In genomic region chr2:232384466-232384865, GRCh38 we compare ENCODE assay signal across 19 cellular contexts. TPM values are rescaled to one million over a fixed set of nuclear protein-coding genes. Genes with fewer than 3 reads are reported as not detected.
DNase-seq lines count a peak whose midpoint lies in the region; ATAC-seq and TF ChIP-seq lines count a peak whose summit lies in the region.
"Had no signal": no experiment of that assay in that cellular context is flagged by ENCODE, and none has a peak within 500 bp of the region (broad histone marks: within the 10 kb centered on the region; RNA-seq: fewer than 3 reads in every experiment).

No MANE protein-coding gene starts in this region.

- H3K23ac ChIP-seq in trophoblast cell (ENCODE audit: low read length) = no peak overlapping the region

- no peak overlapping the region for H2BK120ac ChIP-seq in trophoblast cell (ENCODE audit: insufficient read depth, low read length, poor library complexity)

- H4K20me1 ChIP-seq in BLaER1 (no peaks in the 10 kb centered on the region), PC-9 (ENCODE audit: insufficient read depth) (no peaks in the 10 kb centered on the region)

- H3K27me3 Mint-ChIP-seq in memory B cell = peaks cover 23% of the 10 kb centered on the region

- TF ChIP-seq CTCF in PC-9 (conservative IDR thresholded peaks at IDR 0.05) = no peak

- no peak overlapping the region for H4K12ac ChIP-seq in trophoblast cell (ENCODE audit: low read depth, low read length)

- DNase-seq in PC-9 (no peak), memory B cell (ENCODE audit: low spot score in 2 of 2) (no peak), trophoblast cell (no peak), SIG-M5 (lab: John Stamatoyannopoulos, UW) (no peak), NCI-H2171 (lab: John Stamatoyannopoulos, UW) (no peak)
- DNase-seq: ACHN; AML-193; BE2C; C1 segment of cervical spinal cord; CD4-positive, alpha-beta memory T cell; COR-L47; DMS153; DND-41; GM23248; H7; HCEC 1CT had no signal

- peak overlapping the region; percentile 25 for H3K4ac ChIP-seq in trophoblast cell (ENCODE audit: low read depth, low read length)

- no peak overlapping the region for H2AFZ ChIP-seq in PC-9
- no peak overlapping the region for H2AFZ ChIP-seq in trophoblast cell (ENCODE audit: insufficient read depth, low read length, poor library complexity)
- H2AFZ ChIP-seq: GM23248 had no signal

- peaks cover 26% of the 10 kb centered on the region; the same call in 1 of the 2 replicates for H3K4me1 ChIP-seq in BLaER1
- H3K4me1 ChIP-seq in PC-9 (replicated peaks; ENCODE audit: insufficient read depth) = peaks cover 20% of the 10 kb centered on the region
- H3K4me1 ChIP-seq in trophoblast cell (ENCODE audit: control insufficient read depth in 1 of 2, insufficient read depth in 2 of 2, low read length in 2 of 2) = peaks cover 13 to 18% of the 10 kb centered on the region in 2 experiments
- H3K4me1 ChIP-seq: BE2C had no signal

- no peaks in the 10 kb centered on the region for H3K79me2 ChIP-seq in PC-9 (ENCODE audit: low read depth)
- H3K79me2 ChIP-seq in trophoblast cell (ENCODE audit: control insufficient read depth, insufficient read depth, low read length, poor library complexity) = peaks cover 18% of the 10 kb centered on the region

- H4K8ac ChIP-seq in trophoblast cell (ENCODE audit: low read depth, low read length) = no peak overlapping the region

- H3K27ac ChIP-seq in BLaER1 (no peak overlapping the region), PC-9 (peak overlapping the region; percentile 78), trophoblast cell (ENCODE audit: low read depth, low read length) (no peak overlapping the region)
- H3K27ac ChIP-seq: A549, GM23248 had no signal

- H3K9ac ChIP-seq in BLaER1 (no peak overlapping the region), trophoblast cell (ENCODE audit: low read length) (no peak overlapping the region)
- H3K9ac ChIP-seq: GM23248 had no signal

- BruUV-seq in PC-9 (replicated peaks; lab: Mats Ljungman, UMichigan) = no TSS peak

- peaks cover 1% of the 10 kb centered on the region for H3K9me3 Mint-ChIP-seq in memory B cell
- H3K9me3 Mint-ChIP-seq: CD4-positive, alpha-beta memory T cell had no signal

- H3K27ac Mint-ChIP-seq in memory B cell = peak overlapping the region; percentile 46
- H3K27ac Mint-ChIP-seq: CD4-positive, alpha-beta memory T cell had no signal

- no peaks in the 10 kb centered on the region for H3K9me2 ChIP-seq in PC-9 (ENCODE audit: insufficient read depth)

- CTCF ChIA-PET in PC-9 (lab: Charles Lee) = no interaction called here

- H3K4me2 ChIP-seq in BLaER1 (peak overlapping the region; percentile 9; the same call in 1 of the 2 replicates), PC-9 (no peak overlapping the region), trophoblast cell (ENCODE audit: low read length) (no peak overlapping the region)
- H3K4me2 ChIP-seq: A549 had no signal

- H3F3A ChIP-seq in PC-9 (ENCODE audit: insufficient read depth, low read depth) = peaks cover 14% of the 10 kb centered on the region

- peaks cover 29% of the 10 kb centered on the region for H3K27me3 ChIP-seq in BLaER1
- H3K27me3 ChIP-seq in PC-9 (ENCODE audit: insufficient read depth, low read depth) = no peaks in the 10 kb centered on the region
- no peaks in the 10 kb centered on the region for H3K27me3 ChIP-seq in trophoblast cell (ENCODE audit: insufficient read depth, low read length)

- no CpG with 5 or more reads among the region's 1 CpG for WGBS in trophoblast cell (ENCODE audit: extremely low coverage, insufficient coverage, insufficient read length)

- ATAC-seq in memory B cell (ENCODE audit: low read depth) (no peak), GM18873 (IDR thresholded peaks at IDR 0.05; ENCODE audit: low FRiP score, unreplicated experiment) (no peak)
- ATAC-seq: A549 had no signal

- H3K4me1 Mint-ChIP-seq in memory B cell = peaks cover 6% of the 10 kb centered on the region

- intact Hi-C loops in PC-9 (cut with micrococcal nuclease; ENCODE audit: unreplicated experiment) = loop anchor here (2.0 kb wide), 1 partner anchor 20 kb away; no protein-coding TSS in a partner anchor

- H3K4me3 ChIP-seq in BLaER1 (no peak overlapping the region), PC-9 (no peak overlapping the region), trophoblast cell (ENCODE audit: low read depth, low read length) (no peak overlapping the region)
- H3K4me3 ChIP-seq: A549, GM23248 had no signal

- POLR2A ChIA-PET in PC-9 (lab: Charles Lee; ENCODE audit: unreplicated experiment) = interaction anchor here (0.7 kb wide), 1 partner anchor 45 kb away, joined by 3 read pairs; no protein-coding TSS in a partner anchor

- no peak overlapping the region for H3K4me3 Mint-ChIP-seq in memory B cell
- H3K4me3 Mint-ChIP-seq: CD4-positive, alpha-beta memory T cell had no signal

- H4K91ac ChIP-seq in trophoblast cell (ENCODE audit: low read depth, low read length) = no peak overlapping the region

- no peak overlapping the region for H3K14ac ChIP-seq in trophoblast cell (ENCODE audit: low read length)

- no peaks in the 10 kb centered on the region for H3K36me3 ChIP-seq in BLaER1
- H3K36me3 ChIP-seq in PC-9 (ENCODE audit: low read depth) = no peaks in the 10 kb centered on the region
- H3K36me3 ChIP-seq in trophoblast cell (ENCODE audit: control insufficient read depth in 1 of 2, insufficient read depth in 2 of 2, low read length in 2 of 2) = no peaks in the 10 kb centered on the region
- H3K36me3 ChIP-seq: BE2C had no signal

- peaks cover 34% of the 10 kb centered on the region for H3K79me1 ChIP-seq in trophoblast cell (ENCODE audit: low read length)

- no peak overlapping the region for H2AK5ac ChIP-seq in trophoblast cell (ENCODE audit: low read length)

- H2BK5ac ChIP-seq in trophoblast cell (ENCODE audit: low read depth, low read length, poor library complexity) = no peak overlapping the region

- no peak overlapping the region for H3K18ac ChIP-seq in trophoblast cell (ENCODE audit: low read length)

- peaks cover 4% of the 10 kb centered on the region for H3K36me3 Mint-ChIP-seq in memory B cell
- H3K36me3 Mint-ChIP-seq: CD4-positive, alpha-beta memory T cell had no signal

- no peak overlapping the region for H2BK12ac ChIP-seq in trophoblast cell (ENCODE audit: low read length)

- H3K9me3 ChIP-seq in BLaER1 = peaks cover 19% of the 10 kb centered on the region
- H3K9me3 ChIP-seq in PC-9 (ENCODE audit: insufficient read depth, low read depth) = no peaks in the 10 kb centered on the region
- H3K9me3 ChIP-seq in trophoblast cell (ENCODE audit: insufficient read depth, low read depth, low read length) = no peaks in the 10 kb centered on the region
- H3K9me3 ChIP-seq: A549, BE2C had no signal

RNA-seq across cellular contexts. Expression of gene ALPP, which starts 5.9 kb away (rescaled TPM):
- total RNA-seq in PC-9 (2021) = 47.5 and 57.8 TPM in 2 replicates
- polyA plus RNA-seq in trophoblast cell (2013) = 0.21 and 0.25 TPM in 2 replicates
- total RNA-seq: CD4-positive, alpha-beta memory T cell; GM23248 had no signal
- polyA plus RNA-seq: CD4-positive, alpha-beta memory T cell; GM23248 had no signal

RNA-seq across cellular contexts. Expression of gene ALPG, which starts 22.2 kb away (rescaled TPM):
- 0.76 and 1.2 TPM in 2 replicates for total RNA-seq in PC-9 (2021)
- 0.11 TPM in 2 replicates for polyA plus RNA-seq in trophoblast cell (2013)
- total RNA-seq: CD4-positive, alpha-beta memory T cell; GM23248 had no signal
- polyA plus RNA-seq: CD4-positive, alpha-beta memory T cell; GM23248 had no signal
